In the genomic region with DNA sequence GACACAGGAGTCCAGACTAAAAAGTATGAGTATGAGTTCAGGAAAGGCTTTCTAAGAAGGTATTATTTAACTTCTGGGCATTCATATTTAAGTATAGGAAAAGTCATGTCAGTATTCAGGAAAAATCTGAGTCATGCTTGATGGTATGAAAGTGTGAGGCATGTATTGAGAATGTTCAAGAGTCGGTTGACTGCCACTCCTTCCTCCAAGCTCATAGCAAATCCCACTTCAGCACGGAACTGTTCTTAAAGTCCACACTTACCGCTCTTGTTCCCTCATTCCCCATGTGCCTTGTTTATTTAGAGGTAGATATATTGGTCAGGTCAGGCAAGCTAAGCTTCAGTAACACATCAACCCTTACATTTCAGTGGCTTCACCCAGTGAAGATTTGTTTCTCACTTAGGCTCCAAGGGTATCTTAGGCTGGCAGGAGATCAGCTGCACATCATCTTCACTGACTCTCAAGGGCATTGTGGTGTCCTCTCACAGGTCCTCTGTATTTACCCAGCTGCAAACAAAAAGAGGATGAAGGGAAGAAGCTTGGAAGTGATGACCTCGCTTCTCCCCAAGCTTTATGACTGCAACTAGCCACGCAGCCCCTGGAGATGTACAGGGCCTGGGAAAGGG, we compare ENCODE assay signal across 16 cellular contexts.
DNase-seq lines count a peak whose midpoint lies in the region; ATAC-seq and TF ChIP-seq lines count a peak whose summit lies in the region.
"Had no signal": no experiment of that assay in that cellular context is flagged by ENCODE, and none has a peak within 500 bp of the region (broad histone marks: within the 10 kb centered on the region; RNA-seq: fewer than 3 reads in every experiment).

No MANE protein-coding gene starts in this region.

- H3K4me3 Mint-ChIP-seq in activated T-helper 1 cell treated with anti-CD3 and anti-CD28 coated beads, Interleukin-12 subunit alpha, Interleukin-12 subunit beta, Interleukin-2, Interleukin-4 antibody, amounts not matched to agents 30 ng/mL and 10 ng/mL and 1 ng/mL, durations not matched to agents 14 hours and 24 hours and 36 hours, result no peak overlapping the region
- no peak overlapping the region for H3K4me3 Mint-ChIP-seq in activated CD4-positive, alpha-beta T cell treated with anti-CD3 and anti-CD28 coated beads, Interleukin-2, amount 10 ng/mL, durations not matched to agents 7 days and 5 days
- H3K4me3 Mint-ChIP-seq: activated naive CD8-positive, alpha-beta T cell; IgD-negative memory B cell had no signal

- H3K36me3 Mint-ChIP-seq in activated T-helper 1 cell treated with anti-CD3 and anti-CD28 coated beads, Interleukin-12 subunit alpha, Interleukin-12 subunit beta, Interleukin-2, Interleukin-4 antibody, amounts not matched to agents 30 ng/mL and 10 ng/mL and 1 ng/mL, durations not matched to agents 14 hours and 24 hours and 36 hours (ENCODE audit: low read depth), result no peaks in the 10 kb centered on the region
- no peaks in the 10 kb centered on the region for H3K36me3 Mint-ChIP-seq in activated CD4-positive, alpha-beta T cell treated with anti-CD3 and anti-CD28 coated beads, Interleukin-2, amount 10 ng/mL, durations not matched to agents 7 days and 5 days (ENCODE audit: low read depth)
- H3K36me3 Mint-ChIP-seq: activated naive CD8-positive, alpha-beta T cell; IgD-negative memory B cell had no signal

- H3K27ac ChIP-seq in upper lobe of right lung, result no peak overlapping the region

- no peak for TF ChIP-seq CTCF in upper lobe of right lung (IDR thresholded peaks at IDR 0.05)

- H3K4me1 Mint-ChIP-seq in activated T-helper 1 cell treated with anti-CD3 and anti-CD28 coated beads, Interleukin-12 subunit alpha, Interleukin-12 subunit beta, Interleukin-2, Interleukin-4 antibody, amounts not matched to agents 30 ng/mL and 10 ng/mL and 1 ng/mL, durations not matched to agents 14 hours and 24 hours and 36 hours (ENCODE audit: low read depth), result no peaks in the 10 kb centered on the region
- no peaks in the 10 kb centered on the region for H3K4me1 Mint-ChIP-seq in activated CD4-positive, alpha-beta T cell treated with anti-CD3 and anti-CD28 coated beads, Interleukin-2, amount 10 ng/mL, durations not matched to agents 7 days and 5 days
- H3K4me1 Mint-ChIP-seq: IgD-negative memory B cell had no signal

- no peaks in the 10 kb centered on the region for H3K9me3 ChIP-seq in upper lobe of right lung

- H3K27ac Mint-ChIP-seq in activated T-helper 1 cell treated with anti-CD3 and anti-CD28 coated beads, Interleukin-12 subunit alpha, Interleukin-12 subunit beta, Interleukin-2, Interleukin-4 antibody, amounts not matched to agents 30 ng/mL and 10 ng/mL and 1 ng/mL, durations not matched to agents 14 hours and 24 hours and 36 hours, result no peak overlapping the region
- H3K27ac Mint-ChIP-seq in activated CD4-positive, alpha-beta T cell treated with anti-CD3 and anti-CD28 coated beads, Interleukin-2, amount 10 ng/mL, durations not matched to agents 7 days and 5 days, result no peak overlapping the region
- H3K27ac Mint-ChIP-seq: activated naive CD8-positive, alpha-beta T cell; IgD-negative memory B cell had no signal

- H3K27me3 Mint-ChIP-seq in activated T-helper 1 cell treated with anti-CD3 and anti-CD28 coated beads, Interleukin-12 subunit alpha, Interleukin-12 subunit beta, Interleukin-2, Interleukin-4 antibody, amounts not matched to agents 30 ng/mL and 10 ng/mL and 1 ng/mL, durations not matched to agents 14 hours and 24 hours and 36 hours (ENCODE audit: insufficient read depth), result no peaks in the 10 kb centered on the region
- H3K27me3 Mint-ChIP-seq in activated CD4-positive, alpha-beta T cell treated with anti-CD3 and anti-CD28 coated beads, Interleukin-2, amount 10 ng/mL, durations not matched to agents 7 days and 5 days, result no peaks in the 10 kb centered on the region
- H3K27me3 Mint-ChIP-seq: activated naive CD8-positive, alpha-beta T cell; IgD-negative memory B cell had no signal

- no peak overlapping the region for H3K4me3 ChIP-seq in upper lobe of right lung

- H3K4me1 ChIP-seq in upper lobe of right lung, result no peaks in the 10 kb centered on the region

- no peaks in the 10 kb centered on the region for H3K36me3 ChIP-seq in upper lobe of right lung

- peak; percentile 19 for DNase-seq in NCI-H510A treated with DMSO at 0.1 percent for 48 hours (lab: John Stamatoyannopoulos, UW)
- DNase-seq in NCI-H510A (lab: John Stamatoyannopoulos, UW), result no peak
- peak; percentile 87 for DNase-seq in amniotic stem cell (lab: John Stamatoyannopoulos, UW)
- DNase-seq in glomerular visceral epithelial cell (ENCODE audit: extremely low spot score), result peak; percentile 84
- no peak for DNase-seq in upper lobe of right lung
- DNase-seq in activated T-helper 1 cell treated with anti-CD3 and anti-CD28 coated beads, Interleukin-12 subunit alpha, Interleukin-12 subunit beta, Interleukin-2, Interleukin-4 antibody, amounts not matched to agents 30 ng/mL and 10 ng/mL and 1 ng/mL, durations not matched to agents 14 hours and 24 hours and 36 hours (ENCODE audit: low spot score), result no peak
- DNase-seq in activated CD4-positive, alpha-beta T cell treated with anti-CD3 and anti-CD28 coated beads, Interleukin-2, amount 10 ng/mL, durations not matched to agents 7 days and 5 days, result no peak
- no peak for DNase-seq in stimulated activated naive CD4-positive, alpha-beta T cell treated with Interleukin-2 at 50 U/mL for 16 hours (lab: John Stamatoyannopoulos, UW)
- DNase-seq: 8988T; activated CD8-positive, alpha-beta memory T cell treated with anti-CD3 and anti-CD28 coated beads for 24 hours; effector memory CD4-positive, alpha-beta T cell; NCI-H1930; stimulated activated naive CD4-positive, alpha-beta T cell; T-helper 2 cell had no signal

- intact Hi-C loops in upper lobe of right lung (cut with DNase I), result no loop called here
- intact Hi-C loops in activated T-helper 1 cell treated with anti-CD3 and anti-CD28 coated beads, Interleukin-12 subunit alpha, Interleukin-12 subunit beta, Interleukin-2, Interleukin-4 antibody, amounts not matched to agents 30 ng/mL and 10 ng/mL and 1 ng/mL, durations not matched to agents 14 hours and 24 hours and 36 hours (cut with micrococcal nuclease), result no loop called here

- ATAC-seq in upper lobe of right lung, result peak; percentile 92

- H3K27me3 ChIP-seq in upper lobe of right lung, result no peaks in the 10 kb centered on the region

- no peaks in the 10 kb centered on the region for H3K9me3 Mint-ChIP-seq in activated T-helper 1 cell treated with anti-CD3 and anti-CD28 coated beads, Interleukin-12 subunit alpha, Interleukin-12 subunit beta, Interleukin-2, Interleukin-4 antibody, amounts not matched to agents 30 ng/mL and 10 ng/mL and 1 ng/mL, durations not matched to agents 14 hours and 24 hours and 36 hours
- H3K9me3 Mint-ChIP-seq in activated CD4-positive, alpha-beta T cell treated with anti-CD3 and anti-CD28 coated beads, Interleukin-2, amount 10 ng/mL, durations not matched to agents 7 days and 5 days, result no peaks in the 10 kb centered on the region

- CTCF ChIA-PET in activated CD4-positive, alpha-beta T cell treated with anti-CD3 and anti-CD28 coated beads, Interleukin-2, amount 10 ng/mL, durations not matched to agents 7 days and 5 days (lab: Charles Lee), result no interaction called here

- POLR2A ChIA-PET in activated CD4-positive, alpha-beta T cell treated with anti-CD3 and anti-CD28 coated beads, Interleukin-2, amount 10 ng/mL, durations not matched to agents 7 days and 5 days (lab: Charles Lee), result no interaction called here

Comparison
In these comparisons a context has a peak if more than half of its experiments do, and no peak if none do; other contexts are left out.
1. DNase-seq: peak in NCI-H510A treated with DMSO at 0.1 percent for 48 hours (single experiment), amniotic stem cell (single experiment) and glomerular visceral epithelial cell (single experiment); none in NCI-H510A (single experiment), upper lobe of right lung (single experiment), activated T-helper 1 cell treated with anti-CD3 and anti-CD28 coated beads, Interleukin-12 subunit alpha, Interleukin-12 subunit beta, Interleukin-2, Interleukin-4 antibody, amounts not matched to agents 30 ng/mL and 10 ng/mL and 1 ng/mL, durations not matched to agents 14 hours and 24 hours and 36 hours (single experiment), activated CD4-positive, alpha-beta T cell treated with anti-CD3 and anti-CD28 coated beads, Interleukin-2, amount 10 ng/mL, durations not matched to agents 7 days and 5 days (single experiment) and stimulated activated naive CD4-positive, alpha-beta T cell treated with Interleukin-2 at 50 U/mL for 16 hours (single experiment).